ENCODE assay signal across 8 cellular contexts in the genomic region with DNA sequence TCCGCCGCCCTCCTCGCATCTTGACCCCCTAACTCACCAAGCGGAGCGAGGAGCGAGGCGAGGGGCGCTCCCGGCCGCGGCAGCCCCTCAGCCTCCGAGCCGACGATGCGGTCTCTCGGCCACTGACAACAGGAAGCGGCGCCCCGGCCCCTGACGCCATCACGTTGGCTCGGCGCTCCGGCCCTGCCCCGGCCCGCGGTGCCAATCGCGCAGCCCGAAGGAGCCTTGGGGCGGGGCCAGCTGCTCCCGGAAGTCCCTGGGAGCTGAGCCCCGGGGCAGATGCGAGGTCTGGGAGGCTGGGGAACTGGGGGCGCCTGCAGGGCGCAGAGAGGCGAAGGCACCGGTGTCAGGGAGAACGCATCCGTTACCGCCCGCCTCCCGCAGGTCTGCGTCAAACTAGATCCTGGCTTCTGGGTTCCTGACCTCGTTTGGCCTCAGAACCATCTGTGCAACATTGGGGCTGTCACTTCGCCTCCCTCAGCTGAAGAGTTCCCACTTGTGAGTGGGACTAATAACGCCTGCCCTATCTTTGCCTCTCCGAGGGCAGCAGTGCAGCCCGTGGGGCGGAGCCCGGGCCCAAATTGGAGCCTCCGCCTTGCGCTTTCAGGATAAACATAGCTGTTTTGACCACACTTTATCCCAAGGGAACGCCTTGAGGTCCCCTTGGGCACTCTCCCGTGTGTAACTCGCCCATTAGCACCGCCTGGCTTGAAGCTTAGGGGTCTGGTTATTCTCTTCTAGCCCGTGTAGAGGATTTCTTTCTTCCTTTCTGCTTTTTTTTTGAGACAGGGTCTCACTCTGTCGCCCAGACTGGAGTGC. TPM values are rescaled to one million over a fixed set of nuclear protein-coding genes. Genes with fewer than 3 reads are reported as not detected.
DNase-seq lines count a peak whose midpoint lies in the region; ATAC-seq and TF ChIP-seq lines count a peak whose summit lies in the region.
"Not testable (repeated sequence)": the region's sequence is repeated elsewhere in the genome, so short reads cannot be mapped to it uniquely, and the experiment has no call there.

A gene (minus strand): TSS at position 107 of the 819 bp plus-strand sequence. CDS start 8,237 bp downstream, outside the sequence.

- H4K20me1 ChIP-seq in GM23338 (replicated peaks; ENCODE audit: insufficient read depth); fibroblast of lung (ENCODE audit: control insufficient read depth, extremely low read depth, insufficient read depth, low read length): not testable (repeated sequence)

- H3K4me1 Mint-ChIP-seq in GM23338 = not testable (repeated sequence)
- peaks cover 11% of the 10 kb centered on the region for H3K4me1 Mint-ChIP-seq in activated T-helper 17 cell treated with anti-CD3 and anti-CD28 coated beads, Interleukin-2, amount 50 U/mL, for 72 hours
- peaks cover 18 to 35% (median 34%) of the 10 kb centered on the region in 3 donors for H3K4me1 Mint-ChIP-seq in naive B cell

- not testable (repeated sequence) for H3K4me1 ChIP-seq in GM23338 (ENCODE audit: insufficient read depth); RWPE2 (ENCODE audit: insufficient read depth, poor library complexity, severe bottlenecking); fibroblast of lung (ENCODE audit: control insufficient read depth, extremely low read depth, insufficient read depth, low read length)

- peak; percentile 97 for ATAC-seq in GM23338
- peak; percentile 90 for ATAC-seq in RWPE2 (ENCODE audit: low read depth)
- peak; percentile 99 for ATAC-seq in activated T-helper 17 cell treated with anti-CD3 and anti-CD28 coated beads, Interleukin-2, amount 50 U/mL, for 72 hours (replicated peaks)
- ATAC-seq in naive B cell (ENCODE audit: low read depth in 2 of 2) = peak; percentile 94

- H3K4me3 ChIP-seq in GM23338 (peak within 1 kb of the TSS; percentile 78), RWPE2 (ENCODE audit: severe bottlenecking) (peak within 1 kb of the TSS; percentile 49), fibroblast of lung (replicated peaks in 1 of 4; ENCODE audit: control extremely low read depth in 1 of 4, insufficient read depth in 1 of 4, low read depth in 3 of 4, low read length in 4 of 4) (peak within 1 kb of the TSS; percentile 62 to 72 (median 66))

- DNase-seq in Daoy (ENCODE audit: low read depth) (peak; percentile 85), GM23338 (ENCODE audit: low spot score) (peak; percentile 84), Kasumi-1 (lab: John Stamatoyannopoulos, UW) (peak; percentile 44 to 63), RWPE2 (ENCODE audit: low spot score) (peak; percentile 86), fibroblast of lung (ENCODE audit: low read depth in 2 of 2) (peak; percentile 74 to 77), naive B cell (peak; percentile 89)
- DNase-seq in stimulated activated CD8-positive, alpha-beta memory T cell treated with anti-CD3 and anti-CD28 coated beads, Interleukin-7, amount 100 ng/mL, for 48 hours (ENCODE audit: extremely low read depth in 1 of 2, low read depth in 1 of 2) = peak; percentile 78 to 80

- H3K4me2 ChIP-seq in GM23338 (peak within 1 kb of the TSS; percentile 98), fibroblast of lung (ENCODE audit: extremely low read depth, insufficient read depth, low read length) (peak within 1 kb of the TSS; percentile 64)

- H3K79me2 ChIP-seq in GM23338 (replicated peaks; ENCODE audit: insufficient read depth) = not testable (repeated sequence)
- peaks cover 13% of the 10 kb centered on the region for H3K79me2 ChIP-seq in fibroblast of lung (ENCODE audit: control insufficient read depth, insufficient read depth, low read length)

- not testable (repeated sequence) for H3F3A ChIP-seq in GM23338 (replicated peaks; ENCODE audit: low read depth)

- H3K27ac ChIP-seq in GM23338 (ENCODE audit: low read depth) = peak within 1 kb of the TSS; percentile 69; the same call in 1 of the 2 replicates
- H3K27ac ChIP-seq in RWPE2 (ENCODE audit: poor library complexity, severe bottlenecking) = peak within 1 kb of the TSS; percentile 10
- peak within 1 kb of the TSS; percentile 84 for H3K27ac ChIP-seq in fibroblast of lung (ENCODE audit: insufficient read depth, low read length)

- H3K4me3 Mint-ChIP-seq in GM23338 (peak within 1 kb of the TSS; percentile 87), naive B cell (peak within 1 kb of the TSS; percentile 83 to 95 (median 92))
- peak within 1 kb of the TSS; percentile 92 for H3K4me3 Mint-ChIP-seq in activated T-helper 17 cell treated with anti-CD3 and anti-CD28 coated beads, Interleukin-2, amount 50 U/mL, for 72 hours

- not testable (repeated sequence) for H3K9me3 Mint-ChIP-seq in GM23338; activated T-helper 17 cell treated with anti-CD3 and anti-CD28 coated beads, Interleukin-2, amount 50 U/mL, for 72 hours; naive B cell

- H3K36me3 ChIP-seq in GM23338 (ENCODE audit: insufficient read depth); RWPE2 (ENCODE audit: low read depth); fibroblast of lung (ENCODE audit: control insufficient read depth, insufficient read depth, low read length): not testable (repeated sequence)

- H2AFZ ChIP-seq in GM23338 (peak within 1 kb of the TSS; percentile 87), fibroblast of lung (ENCODE audit: low read length) (peak within 1 kb of the TSS; percentile 10)

- not testable (repeated sequence) for TF ChIP-seq CTCF in GM23338 (conservative IDR thresholded peaks at IDR 0.05; ENCODE audit: low read depth in 2 of 2); RWPE2 (IDR thresholded peaks at IDR 0.05; ENCODE audit: poor library complexity, severe bottlenecking); fibroblast of lung (conservative IDR thresholded peaks at IDR 0.05 in 1 of 2, IDR thresholded peaks at IDR 0.05 in 1 of 2; ENCODE audit: low read depth in 1 of 2, low read length in 2 of 2)

- H3K27ac Mint-ChIP-seq in GM23338 = not testable (repeated sequence)
- peak within 1 kb of the TSS; percentile 93 for H3K27ac Mint-ChIP-seq in activated T-helper 17 cell treated with anti-CD3 and anti-CD28 coated beads, Interleukin-2, amount 50 U/mL, for 72 hours
- H3K27ac Mint-ChIP-seq in naive B cell = peak within 1 kb of the TSS; percentile 93 to 98 (median 95)

- H3K9ac ChIP-seq in fibroblast of lung (ENCODE audit: insufficient read depth, low read length) = peak within 1 kb of the TSS; percentile 75

- H3K36me3 Mint-ChIP-seq in GM23338 (ENCODE audit: low read depth); activated T-helper 17 cell treated with anti-CD3 and anti-CD28 coated beads, Interleukin-2, amount 50 U/mL, for 72 hours (ENCODE audit: low read depth); naive B cell: not testable (repeated sequence)

- not testable (repeated sequence) for H3K27me3 ChIP-seq in GM23338 (ENCODE audit: insufficient read depth); RWPE2 (ENCODE audit: insufficient read depth, poor library complexity, severe bottlenecking); fibroblast of lung (ENCODE audit: control insufficient read depth, insufficient read depth, low read length)

- not testable (repeated sequence) for H3K9me3 ChIP-seq in RWPE2 (ENCODE audit: severe bottlenecking); fibroblast of lung (ENCODE audit: control insufficient read depth, insufficient read depth, low read depth, low read length)

- H3K9me2 ChIP-seq in GM23338 (ENCODE audit: insufficient read depth) = not testable (repeated sequence)

- H3K27me3 Mint-ChIP-seq in GM23338 (ENCODE audit: insufficient read depth, low read depth, poor library complexity); activated T-helper 17 cell treated with anti-CD3 and anti-CD28 coated beads, Interleukin-2, amount 50 U/mL, for 72 hours; naive B cell: not testable (repeated sequence)

TF ChIP-seq in GM23338, 12 proteins besides CTCF, POLR2A, EP300 and RAD21:
- TF ChIP-seq POLR2AphosphoS5 (IDR thresholded peaks at IDR 0.05; ENCODE audit: low read depth) (peak; percentile 64), CREB1 (CRISPR knock-in tag; IDR thresholded peaks at IDR 0.05; ENCODE audit: low read depth) (peak; percentile 73)

RNA-seq across cellular contexts. Expression of the gene that starts here (rescaled TPM):
- 7.7 and 10.0 TPM in 2 replicates for total RNA-seq in Daoy (2014; rRNA removed; shearing (Covaris generic))
- 16.9 and 17.9 TPM in 2 replicates for total RNA-seq in GM23338 (2014; rRNA removed; shearing (Covaris generic))
- polyA plus RNA-seq in GM23338 (2016; fragmentation: Nextera tagmentation; extraction: Ambion mirVana) (4.4 and 5.0 TPM in 2 replicates), fibroblast of lung (15.8 and 21.6 TPM in 2 replicates), naive B cell (ENCODE audit: low read depth in 6 of 6) (10 to 100 TPM in 5 of 6 donors, 1 to 10 TPM in 1; 6.3 to 19.6 (median 16.2) TPM)
- 10 to 100 TPM; 29.5 to 31.2 TPM for total RNA-seq in activated T-helper 17 cell treated with anti-CD3 and anti-CD28 coated beads, Interleukin-2, amount 50 U/mL, for 72 hours
- total RNA-seq in fibroblast of lung = 20.5 and 27.9 TPM in 2 replicates
- polyA plus RNA-seq in fibroblast of lung (2012) = 20.3 and 25.9 TPM in 2 replicates
- polyA minus RNA-seq in fibroblast of lung (ENCODE audit: low replicate concordance) = 96.2 and 129 TPM in 2 replicates

Comparison
In these comparisons a context has a peak if more than half of its experiments do, and no peak if none do; other contexts are left out.
1. Peak in every context shown above with its lines: DNase-seq, ATAC-seq, H3K4me3 ChIP-seq and H3K27ac ChIP-seq.
2. H3K27ac ChIP-seq: peak in every context shown above with its lines; median percentile 84 in fibroblast of lung; 69 in GM23338; 10 in RWPE2.